Comparison of ENCODE assay signal across 15 cellular contexts in genomic region chr6:101605874-101606273, GRCh38.
A peak's percentile ranks its signal among the peaks of the same experiment; 100 is the strongest.
DNase-seq lines count a peak whose midpoint lies in the region; ATAC-seq, FAIRE-seq and TF ChIP-seq lines count a peak whose summit lies in the region.
"Had no signal": no experiment of that assay in that cellular context is flagged by ENCODE, and none has a peak within 500 bp of the region (broad histone marks: within the 10 kb centered on the region; RNA-seq: fewer than 3 reads in every experiment).

No MANE protein-coding gene starts in this region.

- no peaks in the 10 kb centered on the region for H3K9me2 ChIP-seq in PC-3 (replicated peaks; ENCODE audit: low read length)

- BruUV-seq in MCF 10A (replicated peaks; lab: Mats Ljungman, UMichigan) (no TSS peak), PC-3 (replicated peaks; lab: Mats Ljungman, UMichigan) (no TSS peak)

- no peaks in the 10 kb centered on the region for H3K4me1 Mint-ChIP-seq in MCF 10A (ENCODE audit: insufficient read depth, unreplicated experiment)
- H3K4me1 Mint-ChIP-seq in activated naive CD4-positive, alpha-beta T cell treated with anti-CD3 and anti-CD28 coated beads, Interleukin-2, amount 10 ng/mL, durations not matched to agents 7 days and 5 days: no peaks in the 10 kb centered on the region

- POLR2A ChIA-PET in MCF 10A (lab: Yijun Ruan, JAX): no interaction called here
- POLR2A ChIA-PET in PC-3 (lab: Charles Lee; ENCODE audit: unreplicated experiment): no interaction called here

- no peak for TF ChIP-seq POLR2A in breast epithelium (IDR thresholded peaks at IDR 0.05)

- H3K4me3 ChIP-seq in breast epithelium (no peak overlapping the region), PC-3 (ENCODE audit: low read length) (no peak overlapping the region)
- H3K4me3 ChIP-seq: A549, cardiac muscle cell had no signal

- DNase-seq in MCF 10A (ENCODE audit: unreplicated experiment) (peak; percentile 30), breast epithelium (ENCODE audit: low spot score in 2 of 2) (no peak), PC-3 (peak; percentile 62), frontal cortex (ENCODE audit: low spot score in 2 of 2) (no peak)
- DNase-seq in activated naive CD4-positive, alpha-beta T cell treated with anti-CD3 and anti-CD28 coated beads, Interleukin-2, amount 10 ng/mL, durations not matched to agents 7 days and 5 days: no peak
- DNase-seq in NK-92 treated with Interleukin-12 subunit alpha and Interleukin-12 subunit beta, amount 100 ng/mL, for 24 hours (lab: John Stamatoyannopoulos, UW): no peak
- DNase-seq: activated T-cell treated with anti-CD3 and anti-CD28 coated beads, Interleukin-2, amount 50 U/mL, for 72 hours; DND-41; left ventricle myocardium superior; NCI-H187 treated with DMSO at 0.1 percent for 48 hours had no signal

- H3F3A ChIP-seq in PC-3 (ENCODE audit: low read length, unreplicated experiment): no peaks in the 10 kb centered on the region

- no peaks in the 10 kb centered on the region for H3K27me3 Mint-ChIP-seq in MCF 10A (ENCODE audit: insufficient read depth, unreplicated experiment)
- no peaks in the 10 kb centered on the region for H3K27me3 Mint-ChIP-seq in activated naive CD4-positive, alpha-beta T cell treated with anti-CD3 and anti-CD28 coated beads, Interleukin-2, amount 10 ng/mL, durations not matched to agents 7 days and 5 days

- H3K9ac ChIP-seq in PC-3 (ENCODE audit: low read length): no peak overlapping the region

- H3K36me3 ChIP-seq in breast epithelium (no peaks in the 10 kb centered on the region), PC-3 (ENCODE audit: low read depth, low read length) (no peaks in the 10 kb centered on the region)
- H3K36me3 ChIP-seq: cardiac muscle cell had no signal

- H4K20me1 ChIP-seq in PC-3 (ENCODE audit: low read length): no peaks in the 10 kb centered on the region

- TF ChIP-seq CTCF in MCF 10A (IDR thresholded peaks at IDR 0.05; ENCODE audit: unreplicated experiment) (no peak), breast epithelium (IDR thresholded peaks at IDR 0.05) (no peak), PC-3 (conservative IDR thresholded peaks at IDR 0.05; ENCODE audit: low read depth, low read length) (no peak)

- intact Hi-C loops in MCF 10A (cut with micrococcal nuclease): no loop called here
- intact Hi-C loops in breast epithelium (cut with DNase I; ENCODE audit: low total_unique reads): no loop called here
- intact Hi-C loops in PC-3 (cut with micrococcal nuclease): no loop called here

- no peaks in the 10 kb centered on the region for H3K79me2 ChIP-seq in PC-3 (ENCODE audit: low read length)

- no peak for FAIRE-seq in frontal cortex (lab: Jason Lieb, UNC)
- FAIRE-seq: A549, GM19239 had no signal

- H3K36me3 Mint-ChIP-seq in MCF 10A (ENCODE audit: insufficient read depth, unreplicated experiment): no peaks in the 10 kb centered on the region
- no peaks in the 10 kb centered on the region for H3K36me3 Mint-ChIP-seq in activated naive CD4-positive, alpha-beta T cell treated with anti-CD3 and anti-CD28 coated beads, Interleukin-2, amount 10 ng/mL, durations not matched to agents 7 days and 5 days

- no peaks in the 10 kb centered on the region for H3K4me1 ChIP-seq in breast epithelium
- peaks cover 9% of the 10 kb centered on the region; the same call in 1 of the 2 replicates for H3K4me1 ChIP-seq in PC-3 (ENCODE audit: insufficient read depth, low read length)
- H3K4me1 ChIP-seq: A549 had no signal

- H3K27me3 ChIP-seq in breast epithelium (no peaks in the 10 kb centered on the region), PC-3 (ENCODE audit: low read length) (no peaks in the 10 kb centered on the region)
- H3K27me3 ChIP-seq: cardiac muscle cell had no signal

- no peak overlapping the region for H3K4me3 Mint-ChIP-seq in MCF 10A (ENCODE audit: unreplicated experiment)
- H3K4me3 Mint-ChIP-seq in activated naive CD4-positive, alpha-beta T cell treated with anti-CD3 and anti-CD28 coated beads, Interleukin-2, amount 10 ng/mL, durations not matched to agents 7 days and 5 days: no peak overlapping the region
- H3K4me3 Mint-ChIP-seq: activated T-cell treated with anti-CD3 and anti-CD28 coated beads, Interleukin-2, amount 50 U/mL, for 72 hours had no signal

- H2AFZ ChIP-seq in PC-3 (ENCODE audit: low read length): no peak overlapping the region

- H3K9me3 ChIP-seq in breast epithelium (no peaks in the 10 kb centered on the region), PC-3 (ENCODE audit: low read length) (no peaks in the 10 kb centered on the region)
- H3K9me3 ChIP-seq: A549 had no signal

- H3K4me2 ChIP-seq in PC-3 (ENCODE audit: low read length): no peak overlapping the region
- H3K4me2 ChIP-seq: A549 had no signal

- peaks cover 7% of the 10 kb centered on the region for H3K9me3 Mint-ChIP-seq in MCF 10A (ENCODE audit: unreplicated experiment)
- no peaks in the 10 kb centered on the region for H3K9me3 Mint-ChIP-seq in activated naive CD4-positive, alpha-beta T cell treated with anti-CD3 and anti-CD28 coated beads, Interleukin-2, amount 10 ng/mL, durations not matched to agents 7 days and 5 days

- H3K27ac ChIP-seq in breast epithelium (no peak overlapping the region), PC-3 (ENCODE audit: low read length) (no peak overlapping the region)
- H3K27ac ChIP-seq: A549, cardiac muscle cell had no signal

- H3K27ac Mint-ChIP-seq in MCF 10A (ENCODE audit: low read depth, unreplicated experiment): no peak overlapping the region
- H3K27ac Mint-ChIP-seq in activated naive CD4-positive, alpha-beta T cell treated with anti-CD3 and anti-CD28 coated beads, Interleukin-2, amount 10 ng/mL, durations not matched to agents 7 days and 5 days: no peak overlapping the region
- H3K27ac Mint-ChIP-seq: activated T-cell treated with anti-CD3 and anti-CD28 coated beads, Interleukin-2, amount 50 U/mL, for 72 hours had no signal

- CTCF ChIA-PET in MCF 10A (lab: Yijun Ruan, JAX): interaction anchor here (0.7 to 0.8 kb wide), 2 partner anchors 13 to 618 kb away, joined by 3 to 4 read pairs; no protein-coding TSS in a partner anchor
- CTCF ChIA-PET in PC-3 (lab: Charles Lee): interaction anchor here (0.5 kb wide), 1 partner anchor 212 kb away, joined by 3 read pairs; no protein-coding TSS in a partner anchor
- CTCF ChIA-PET in activated naive CD4-positive, alpha-beta T cell treated with anti-CD3 and anti-CD28 coated beads, Interleukin-2, amount 10 ng/mL, durations not matched to agents 7 days and 5 days (lab: Charles Lee): no interaction called here

- peak; percentile 88 for ATAC-seq in HG02981 (IDR thresholded peaks at IDR 0.05; ENCODE audit: unreplicated experiment)
- peak; percentile 90 for ATAC-seq in PC-3
- no peak for ATAC-seq in GM21515 (IDR thresholded peaks at IDR 0.05; ENCODE audit: unreplicated experiment)
- ATAC-seq: A549, left ventricle myocardium superior had no signal

Comparison
In these comparisons a context has a peak if more than half of its experiments do, and no peak if none do; other contexts are left out.
1. DNase-seq: peak in MCF 10A (single experiment) and PC-3 (single experiment); none in breast epithelium (0 of 2), activated naive CD4-positive, alpha-beta T cell treated with anti-CD3 and anti-CD28 coated beads, Interleukin-2, amount 10 ng/mL, durations not matched to agents 7 days and 5 days (single experiment), frontal cortex (0 of 2) and NK-92 treated with Interleukin-12 subunit alpha and Interleukin-12 subunit beta, amount 100 ng/mL, for 24 hours (single experiment).